ENCODE assay signal across 25 cellular contexts in the genomic region with DNA sequence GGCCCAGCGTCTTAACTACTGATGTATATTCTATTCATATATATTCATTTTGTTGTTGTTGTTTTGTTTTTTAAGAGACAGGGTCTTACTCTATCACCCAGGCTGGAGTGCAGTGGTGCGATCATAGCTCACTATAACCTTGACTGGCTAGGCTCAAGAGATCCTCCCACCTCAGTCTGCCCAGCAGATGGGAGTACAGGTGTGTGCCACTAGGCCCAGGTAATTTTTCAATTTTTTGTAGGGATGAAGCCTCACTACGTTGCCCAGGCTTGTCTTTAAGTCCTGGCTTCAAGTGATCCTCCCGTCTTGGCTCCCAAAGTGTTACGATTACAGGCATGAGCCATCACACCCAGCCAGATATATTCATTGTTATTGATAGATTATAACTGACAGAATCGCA.
"Had no signal": no experiment of that assay in that cellular context is flagged by ENCODE, and none has a peak within 500 bp of the region (broad histone marks: within the 10 kb centered on the region; RNA-seq: fewer than 3 reads in every experiment).

No MANE protein-coding gene starts in this region.

- H3K4me1 Mint-ChIP-seq: immature natural killer cell; naive B cell; natural killer cell; stimulated activated naive B cell treated with anti-CD40 and anti-IgM and Interleukin-4, amounts not matched to agents 10 μg/mL and 1 μg/mL and 100 μg/mL, for 72 hours had no signal

- H3K27me3 ChIP-seq: neural progenitor cell, neutrophil, right atrium auricular region, right lobe of liver, stomach, testis, thyroid gland, transverse colon, uterus had no signal

- H3K27ac Mint-ChIP-seq: immature natural killer cell; mesothelial cell of epicardium; naive B cell; natural killer cell; nephron progenitor cell; neural progenitor cell; stimulated activated naive B cell treated with anti-CD40 and anti-IgM and Interleukin-4, amounts not matched to agents 10 μg/mL and 1 μg/mL and 100 μg/mL, for 72 hours had no signal

- ATAC-seq: natural killer cell; right lobe of liver; stimulated activated naive B cell treated with anti-CD40 and anti-IgM and Interleukin-4, amounts not matched to agents 10 μg/mL and 1 μg/mL and 100 μg/mL, for 72 hours; stimulated activated naive CD8-positive, alpha-beta T cell treated with anti-CD3 and anti-CD28 coated beads, Interleukin-15, Interleukin-2, amounts not matched to agents 100 U/mL and 50 U/mL, for 24 hours had no signal

- H3K9me3 Mint-ChIP-seq: immature natural killer cell; mesothelial cell of epicardium; natural killer cell; nephron progenitor cell; neural progenitor cell; stimulated activated naive B cell treated with anti-CD40 and anti-IgM and Interleukin-4, amounts not matched to agents 10 μg/mL and 1 μg/mL and 100 μg/mL, for 72 hours had no signal

- H3K4me1 ChIP-seq: parathyroid adenoma, right atrium auricular region, right lobe of liver, testis, uterus had no signal

- DNase-seq: hypothalamus; immature natural killer cell; left ventricle myocardium inferior; mesendoderm; naive B cell; natural killer cell; nephron progenitor cell; occipital lobe; right lobe of liver; stimulated activated CD4-positive, alpha-beta T cell treated with anti-CD3 and anti-CD28 coated beads, Interleukin-2, amount 100 ng/mL, for 24 hours; stimulated activated CD4-positive, alpha-beta T cell treated with anti-CD3 and anti-CD28 coated beads, Interleukin-4, amount 100 ng/mL, for 1 hour; stimulated activated naive B cell treated with anti-CD40 and anti-IgM and Interleukin-4, amounts not matched to agents 10 μg/mL and 1 μg/mL and 100 μg/mL, for 72 hours; stimulated activated naive CD8-positive, alpha-beta T cell treated with anti-CD3 and anti-CD28 coated beads, Interleukin-15, Interleukin-2, amounts not matched to agents 100 U/mL and 50 U/mL, for 24 hours; stomach; testis; thyroid gland; transverse colon; uterus had no signal

- H3K9me3 ChIP-seq: left ventricle myocardium inferior, neutrophil, right atrium auricular region, right lobe of liver, stomach, testis, thyroid gland, transverse colon, uterus had no signal

- H3K4me3 ChIP-seq: left ventricle myocardium inferior, lung, neural progenitor cell, right atrium auricular region, right lobe of liver, smooth muscle cell, stomach, testis, thyroid gland, transverse colon, uterus had no signal

- H3K27ac ChIP-seq: left ventricle myocardium inferior, neural progenitor cell, neutrophil, parathyroid adenoma, right atrium auricular region, right lobe of liver, stomach, testis, thyroid gland, transverse colon, uterus had no signal

- H3K36me3 ChIP-seq: left ventricle myocardium inferior, neural progenitor cell, neutrophil, right atrium auricular region, right lobe of liver, stomach, thyroid gland, transverse colon, uterus had no signal

- H3K4me3 Mint-ChIP-seq: immature natural killer cell; mesothelial cell of epicardium; naive B cell; natural killer cell; nephron progenitor cell; neural progenitor cell; stimulated activated naive B cell treated with anti-CD40 and anti-IgM and Interleukin-4, amounts not matched to agents 10 μg/mL and 1 μg/mL and 100 μg/mL, for 72 hours had no signal

- H3K36me3 Mint-ChIP-seq: mesothelial cell of epicardium; naive B cell; natural killer cell; neural progenitor cell; stimulated activated naive B cell treated with anti-CD40 and anti-IgM and Interleukin-4, amounts not matched to agents 10 μg/mL and 1 μg/mL and 100 μg/mL, for 72 hours had no signal
